10 cellular contexts compared by ENCODE assay signal in the genomic region with DNA sequence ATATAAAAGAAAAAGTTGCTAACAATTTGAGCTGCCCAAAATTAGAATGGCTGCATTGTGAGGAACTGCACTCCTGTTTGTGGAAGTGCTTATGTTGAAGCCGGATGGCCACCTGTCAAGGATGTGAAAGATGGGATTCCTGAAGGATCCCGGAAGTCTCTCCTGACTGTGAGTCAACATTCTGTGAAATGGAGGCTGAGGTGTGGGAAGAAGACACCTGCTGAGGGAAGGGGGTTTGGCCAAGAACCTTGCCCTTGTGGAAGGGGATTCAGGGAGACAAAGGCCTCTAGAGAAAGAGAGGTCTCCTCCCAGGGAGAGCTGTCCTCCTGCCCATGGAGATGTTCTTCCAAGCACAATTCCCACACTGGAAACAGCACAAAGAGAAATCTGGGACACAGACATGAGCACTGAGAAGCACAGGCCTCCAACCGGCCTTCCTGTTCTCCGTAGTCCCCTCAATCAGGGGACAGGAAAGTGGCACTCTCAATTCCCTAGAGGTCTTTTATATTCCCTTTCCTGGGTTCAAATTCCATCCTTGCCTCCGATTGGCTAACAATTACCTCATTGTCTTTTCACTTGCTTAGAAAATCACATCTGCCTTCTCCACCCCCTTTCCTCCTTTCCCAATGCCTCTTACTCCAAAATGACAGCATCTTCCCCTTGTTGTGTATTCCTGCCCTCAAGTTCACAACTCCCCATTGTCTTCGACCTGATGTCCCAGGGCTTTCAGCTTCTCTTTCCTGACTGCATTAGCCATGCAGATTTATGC.
DNase-seq lines count a peak whose midpoint lies in the region; ATAC-seq lines count a peak whose summit lies in the region.
"Had no signal": no experiment of that assay in that cellular context is flagged by ENCODE, and none has a peak within 500 bp of the region (broad histone marks: within the 10 kb centered on the region; RNA-seq: fewer than 3 reads in every experiment).

No MANE protein-coding gene starts in this region.

- H3K9me3 Mint-ChIP-seq in activated T-helper 17 cell treated with anti-CD3 and anti-CD28 coated beads, Interleukin-2, amount 50 U/mL, for 72 hours = peaks cover 4% of the 10 kb centered on the region

- peaks cover 36% of the 10 kb centered on the region for H3K4me1 Mint-ChIP-seq in activated T-helper 17 cell treated with anti-CD3 and anti-CD28 coated beads, Interleukin-2, amount 50 U/mL, for 72 hours

- H3K36me3 Mint-ChIP-seq in activated T-helper 17 cell treated with anti-CD3 and anti-CD28 coated beads, Interleukin-2, amount 50 U/mL, for 72 hours (ENCODE audit: low read depth) = peaks cover 7% of the 10 kb centered on the region

- no peak for ATAC-seq in activated T-helper 17 cell treated with anti-CD3 and anti-CD28 coated beads, Interleukin-2, amount 50 U/mL, for 72 hours (replicated peaks)
- no peak for ATAC-seq in GM19397 (IDR thresholded peaks at IDR 0.05; ENCODE audit: unreplicated experiment)

- DNase-seq in Daoy (ENCODE audit: low read depth) (peak; percentile 34), NCI-H187 treated with DMSO at 0.1 percent for 48 hours (lab: John Stamatoyannopoulos, UW) (peak; percentile 49), myocyte (ENCODE audit: low read depth) (peak; percentile 88), HCEC 1CT (no peak), posterior cingulate gyrus (no peak)
- no peak for DNase-seq in stimulated activated CD4-positive, alpha-beta T cell treated with anti-CD3 and anti-CD28 coated beads, Interleukin-12 subunit alpha, Interleukin-12 subunit beta, amount 100 ng/mL, for 4 hours
- DNase-seq: amniotic stem cell, tibial artery had no signal

- H3K4me3 Mint-ChIP-seq in activated T-helper 17 cell treated with anti-CD3 and anti-CD28 coated beads, Interleukin-2, amount 50 U/mL, for 72 hours = peak overlapping the region; percentile 86

- no peaks in the 10 kb centered on the region for H3K27me3 Mint-ChIP-seq in activated T-helper 17 cell treated with anti-CD3 and anti-CD28 coated beads, Interleukin-2, amount 50 U/mL, for 72 hours

- peak overlapping the region; percentile 93 for H3K27ac Mint-ChIP-seq in activated T-helper 17 cell treated with anti-CD3 and anti-CD28 coated beads, Interleukin-2, amount 50 U/mL, for 72 hours

- intact Hi-C loops in posterior cingulate gyrus (cut with DNase I) = no loop called here

Comparison
In these comparisons a context has a peak if more than half of its experiments do, and no peak if none do; other contexts are left out.
1. DNase-seq: peak in Daoy (single experiment), NCI-H187 treated with DMSO at 0.1 percent for 48 hours (single experiment) and myocyte (single experiment); none in stimulated activated CD4-positive, alpha-beta T cell treated with anti-CD3 and anti-CD28 coated beads, Interleukin-12 subunit alpha, Interleukin-12 subunit beta, amount 100 ng/mL, for 4 hours (single experiment), HCEC 1CT (single experiment) and posterior cingulate gyrus (0 of 10).